8 cellular contexts compared by ENCODE assay signal in the genomic region with DNA sequence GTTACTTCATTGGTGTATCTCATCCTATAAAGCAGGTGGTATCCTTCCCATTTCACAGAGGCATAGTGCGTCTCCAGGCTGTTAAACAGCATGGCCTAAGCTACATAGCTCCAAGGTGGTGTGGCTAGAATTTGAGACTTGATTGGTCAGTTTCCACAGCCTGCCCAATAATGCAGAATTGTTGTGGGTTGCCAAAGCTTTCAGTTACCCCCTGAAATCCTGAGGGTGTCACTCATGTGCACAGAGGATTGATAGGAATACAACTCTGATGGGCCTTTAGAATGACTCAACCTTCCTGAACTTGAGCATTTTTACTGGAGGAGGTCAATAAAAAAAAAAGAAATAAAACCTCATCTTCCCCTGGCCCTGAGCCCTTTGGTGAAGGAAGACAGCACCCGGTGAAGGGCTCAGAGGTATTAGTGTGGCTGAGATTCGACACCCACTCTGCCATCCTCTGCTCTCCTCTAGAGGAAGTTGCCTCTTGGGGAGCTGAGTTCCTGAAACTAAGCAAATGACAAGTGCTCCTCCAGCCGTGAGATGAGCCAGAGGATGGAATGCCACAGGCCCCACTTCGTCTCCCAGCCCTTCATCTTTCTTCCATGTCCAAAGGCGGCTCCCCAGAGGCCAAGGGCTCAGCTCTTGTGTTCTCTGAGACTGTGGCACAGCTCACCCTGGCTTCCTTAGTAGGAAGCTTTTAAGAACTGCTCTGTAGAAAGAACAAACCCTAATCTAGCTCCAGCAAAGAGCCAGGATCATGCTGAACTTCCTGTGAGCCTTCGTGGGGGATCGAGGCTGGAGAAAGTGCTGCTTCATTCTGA. TPM values are rescaled to one million over a fixed set of nuclear protein-coding genes. Genes with fewer than 3 reads are reported as not detected.
DNase-seq lines count a peak whose midpoint lies in the region; ATAC-seq, FAIRE-seq and TF ChIP-seq lines count a peak whose summit lies in the region.

No MANE protein-coding gene starts in this region.

- peak; percentile 44 for ATAC-seq in GM21619 (IDR thresholded peaks at IDR 0.05; ENCODE audit: unreplicated experiment)

- CTCF ChIA-PET in SK-N-SH (lab: Yijun Ruan, JAX): interaction anchor here (1.2 kb wide), 1 partner anchor 27 kb away, joined by 4 read pairs; no protein-coding TSS in a partner anchor

- no peaks in the 10 kb centered on the region for H3K9me2 ChIP-seq in MM.1S (replicated peaks; ENCODE audit: insufficient read depth, low read length)
- H3K9me2 ChIP-seq in SK-N-SH: no peaks in the 10 kb centered on the region

- H3K4me2 ChIP-seq in MM.1S (ENCODE audit: low read depth, low read length) (peak overlapping the region; percentile 95), astrocyte (ENCODE audit: low read length) (peak overlapping the region; percentile 33), SK-N-SH (no peak overlapping the region)

- peak overlapping the region; percentile 88 for H3K27ac Mint-ChIP-seq in astrocyte (ENCODE audit: unreplicated experiment)

- TF ChIP-seq CTCF in GM12875 (IDR thresholded peaks at IDR 0.05; ENCODE audit: borderline replicate concordance, insufficient read depth, low read depth, low read length) (no peak), MM.1S (IDR thresholded peaks at IDR 0.05; ENCODE audit: low read length) (no peak), astrocyte (IDR thresholded peaks at IDR 0.05; ENCODE audit: insufficient read depth, low read depth, low read length) (no peak), SK-N-SH (IDR thresholded peaks at IDR 0.05) (no peak)

- WGBS in SK-N-SH (ENCODE audit: low lambda C conversion rate): 63% methylated on average over 7 of the region's 8 CpGs

- peak overlapping the region; percentile 100 for H2AFZ ChIP-seq in MM.1S (ENCODE audit: low read length)
- H2AFZ ChIP-seq in astrocyte (ENCODE audit: low read depth, low read length): peak overlapping the region; percentile 69
- no peak overlapping the region for H2AFZ ChIP-seq in SK-N-SH (ENCODE audit: low read depth)

- FAIRE-seq in astrocyte (lab: Jason Lieb, UNC): no peak

- H3K27me3 ChIP-seq in MM.1S (replicated peaks; ENCODE audit: insufficient read depth, low read length): no peaks in the 10 kb centered on the region
- H3K27me3 ChIP-seq in astrocyte (ENCODE audit: insufficient read depth, low read length): no peaks in the 10 kb centered on the region
- H3K27me3 ChIP-seq in mucosa of rectum (ENCODE audit: control insufficient read depth in 2 of 2, insufficient read depth in 2 of 2, low read length in 2 of 2): no peaks in the 10 kb centered on the region
- H3K27me3 ChIP-seq in SK-N-SH (ENCODE audit: insufficient read depth): no peaks in the 10 kb centered on the region

- no peaks in the 10 kb centered on the region for H3K27me3 Mint-ChIP-seq in astrocyte (ENCODE audit: low read depth, unreplicated experiment)

- TF ChIP-seq RAD21 in SK-N-SH (IDR thresholded peaks at IDR 0.05; ENCODE audit: low read length): no peak

- peaks cover 4% of the 10 kb centered on the region for H3K9me3 Mint-ChIP-seq in astrocyte (ENCODE audit: unreplicated experiment)

- peak overlapping the region; percentile 6 for H3K4me3 Mint-ChIP-seq in astrocyte (ENCODE audit: unreplicated experiment)

- peaks cover 9% of the 10 kb centered on the region; the same call in 1 of the 2 replicates for H3F3A ChIP-seq in MM.1S (ENCODE audit: insufficient read depth, low read length)
- no peaks in the 10 kb centered on the region for H3F3A ChIP-seq in SK-N-SH (replicated peaks; ENCODE audit: insufficient read depth)

- no peaks in the 10 kb centered on the region for H4K20me1 ChIP-seq in MM.1S (ENCODE audit: insufficient read depth, low read length)
- H4K20me1 ChIP-seq in astrocyte (ENCODE audit: insufficient read depth, low read length): no peaks in the 10 kb centered on the region
- H4K20me1 ChIP-seq in SK-N-SH (ENCODE audit: insufficient read depth): no peaks in the 10 kb centered on the region

- peak; percentile 23 for DNase-seq in MM.1S
- DNase-seq in astrocyte (ENCODE audit: low read depth): no peak
- no peak for DNase-seq in SK-N-SH
- no peak for DNase-seq in SW480 (ENCODE audit: low spot score)
- DNase-seq in activated gamma-delta T cell (lab: John Stamatoyannopoulos, UW): no peak

- H3K9ac ChIP-seq in MM.1S (ENCODE audit: low read length) (peak overlapping the region; percentile 89), astrocyte (ENCODE audit: low read length) (peak overlapping the region; percentile 14), mucosa of rectum (ENCODE audit: low read depth in 1 of 2, low read length in 2 of 2) (peak overlapping the region; percentile 94 to 97), SK-N-SH (no peak overlapping the region)

- peaks cover 22% of the 10 kb centered on the region for H3K79me2 ChIP-seq in MM.1S (ENCODE audit: low read length)
- H3K79me2 ChIP-seq in astrocyte (ENCODE audit: insufficient read depth, low read length): no peaks in the 10 kb centered on the region
- no peaks in the 10 kb centered on the region for H3K79me2 ChIP-seq in SK-N-SH (ENCODE audit: insufficient read depth)

- POLR2A ChIA-PET in SK-N-SH (lab: Yijun Ruan, JAX): no interaction called here

- H3K4me1 ChIP-seq in MM.1S (ENCODE audit: low read length): peaks cover 16% of the 10 kb centered on the region
- H3K4me1 ChIP-seq in astrocyte (ENCODE audit: insufficient read depth, low read length): peaks cover 12% of the 10 kb centered on the region
- peaks cover 35 to 42% of the 10 kb centered on the region in 2 donors for H3K4me1 ChIP-seq in mucosa of rectum (ENCODE audit: control insufficient read depth in 2 of 2, insufficient read depth in 2 of 2, low read length in 2 of 2)
- H3K4me1 ChIP-seq in SK-N-SH (ENCODE audit: control insufficient read depth in 1 of 2, insufficient read depth in 2 of 2, low read depth in 1 of 2, low read length in 1 of 2): no peaks in the 10 kb centered on the region

- no peak for TF ChIP-seq EP300 in SK-N-SH (IDR thresholded peaks at IDR 0.05; ENCODE audit: borderline replicate concordance in 1 of 2, low read depth in 1 of 2, low read length in 1 of 2)

- H3K4me3 ChIP-seq in GM12875 (ENCODE audit: low read depth, low read length): peak overlapping the region; percentile 62
- peak overlapping the region; percentile 84 for H3K4me3 ChIP-seq in MM.1S (ENCODE audit: low read length)
- no peak overlapping the region for H3K4me3 ChIP-seq in astrocyte (ENCODE audit: insufficient read depth, low read depth, low read length)
- H3K4me3 ChIP-seq in mucosa of rectum (ENCODE audit: low read length in 2 of 2): peak overlapping the region; percentile 90
- no peak overlapping the region for H3K4me3 ChIP-seq in SK-N-SH (ENCODE audit: low read depth in 2 of 2, low read length in 1 of 2)

- no peaks in the 10 kb centered on the region for H3K36me3 Mint-ChIP-seq in astrocyte (ENCODE audit: low read depth, unreplicated experiment)

- H3K4me1 Mint-ChIP-seq in astrocyte (ENCODE audit: low read depth, unreplicated experiment): peaks cover 21% of the 10 kb centered on the region

- H3K27ac ChIP-seq in MM.1S (ENCODE audit: low read length) (peak overlapping the region; percentile 74), astrocyte (ENCODE audit: low read depth, low read length) (no peak overlapping the region), mucosa of rectum (ENCODE audit: low read depth in 2 of 2, low read length in 2 of 2) (peak overlapping the region; percentile 94 to 97), SK-N-SH (ENCODE audit: low read depth in 2 of 2, low read length in 1 of 2) (no peak overlapping the region)

- no peaks in the 10 kb centered on the region for H3K9me3 ChIP-seq in MM.1S (replicated peaks; ENCODE audit: insufficient read depth, low read length)
- no peaks in the 10 kb centered on the region for H3K9me3 ChIP-seq in astrocyte (ENCODE audit: insufficient read depth, low read depth, low read length)
- H3K9me3 ChIP-seq in mucosa of rectum (ENCODE audit: control insufficient read depth in 2 of 2, low read length in 2 of 2): no peaks in the 10 kb centered on the region
- H3K9me3 ChIP-seq in SK-N-SH: no peaks in the 10 kb centered on the region

- no peaks in the 10 kb centered on the region for H3K36me3 ChIP-seq in MM.1S (replicated peaks; ENCODE audit: insufficient read depth, low read length)
- H3K36me3 ChIP-seq in astrocyte (ENCODE audit: insufficient read depth, low read length): no peaks in the 10 kb centered on the region
- peaks cover 9 to 11% of the 10 kb centered on the region in 2 donors for H3K36me3 ChIP-seq in mucosa of rectum (ENCODE audit: control insufficient read depth in 2 of 2, insufficient read depth in 2 of 2, low read length in 2 of 2)
- no peaks in the 10 kb centered on the region for H3K36me3 ChIP-seq in SK-N-SH (replicated peaks in 1 of 2; ENCODE audit: control insufficient read depth in 1 of 2, insufficient read depth in 2 of 2, low read length in 1 of 2)

TF ChIP-seq in SK-N-SH, 30 proteins besides CTCF, POLR2A, EP300 and RAD21 (continues in another document):
- TF ChIP-seq EZH2phosphoT487 (IDR thresholded peaks at IDR 0.05; ENCODE audit: borderline replicate concordance, low read depth) (no peak), NFIC (IDR thresholded peaks at IDR 0.05; ENCODE audit: borderline replicate concordance) (no peak), FOSL2 (IDR thresholded peaks at IDR 0.05; ENCODE audit: borderline replicate concordance, low read depth) (no peak), ELF1 (IDR thresholded peaks at IDR 0.05) (no peak), GABPA (IDR thresholded peaks at IDR 0.05; ENCODE audit: low read depth) (no peak), SMC3 (IDR thresholded peaks at IDR 0.05; ENCODE audit: low read depth, low read length) (no peak)
- TF ChIP-seq, protein P1, sequence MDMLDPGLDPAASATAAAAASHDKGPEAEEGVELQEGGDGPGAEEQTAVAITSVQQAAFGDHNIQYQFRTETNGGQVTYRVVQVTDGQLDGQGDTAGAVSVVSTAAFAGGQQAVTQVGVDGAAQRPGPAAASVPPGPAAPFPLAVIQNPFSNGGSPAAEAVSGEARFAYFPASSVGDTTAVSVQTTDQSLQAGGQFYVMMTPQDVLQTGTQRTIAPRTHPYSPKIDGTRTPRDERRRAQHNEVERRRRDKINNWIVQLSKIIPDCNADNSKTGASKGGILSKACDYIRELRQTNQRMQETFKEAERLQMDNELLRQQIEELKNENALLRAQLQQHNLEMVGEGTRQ (IDR thresholded peaks at IDR 0.05; ENCODE audit: borderline replicate concordance, low read depth, low read length): no peak

RNA-seq across cellular contexts. Expression of a gene that starts 1.0 kb away (rescaled TPM):
- total RNA-seq in astrocyte: 0.68 and 0.79 TPM in 2 replicates
- 0.08 and 0.10 TPM in 2 replicates for polyA plus RNA-seq in SK-N-SH (2012; rRNA removed)
- 0.06 and 0.17 TPM in 2 replicates for polyA plus RNA-seq in SK-N-SH (2012; cell fraction: cytosol; rRNA removed)
- polyA plus RNA-seq in SK-N-SH (2012; cell fraction: nucleus; rRNA removed): 0.13 and 0.35 TPM in 2 replicates

Comparison
In these comparisons a context has a peak if more than half of its experiments do, and no peak if none do; other contexts are left out.
1. H3K4me3 ChIP-seq: peak in GM12875 (single experiment), MM.1S (single experiment) and mucosa of rectum (2 of 2); none in astrocyte (single experiment) and SK-N-SH (0 of 2).
2. H3K27ac ChIP-seq: peak in MM.1S (single experiment) and mucosa of rectum (2 of 2); none in astrocyte (single experiment) and SK-N-SH (0 of 2).